1 cellular context compared by ENCODE assay signal in the genomic region with DNA sequence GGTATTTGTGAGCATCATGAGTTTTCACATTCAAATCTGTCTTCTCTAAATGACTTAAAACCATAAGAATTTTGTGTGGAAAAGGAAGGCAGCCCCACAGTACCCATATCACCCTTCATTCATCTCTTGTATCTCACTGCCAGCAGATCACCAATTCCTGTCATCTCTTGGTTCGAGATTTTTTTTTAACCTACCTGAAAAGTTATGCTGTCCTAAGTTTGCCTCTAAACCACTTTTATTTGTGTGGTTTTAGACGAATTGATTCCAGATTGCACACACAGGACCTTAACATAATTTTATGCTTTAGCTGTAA.
A peak's percentile ranks its signal among the peaks of the same experiment; 100 is the strongest.
TF ChIP-seq lines count a peak whose summit lies in the region.

No MANE protein-coding gene starts in this region.

TF ChIP-seq in HepG2, 621 proteins besides CTCF, POLR2A, EP300 and RAD21 (continues in another document):
- TF ChIP-seq, protein P1, sequence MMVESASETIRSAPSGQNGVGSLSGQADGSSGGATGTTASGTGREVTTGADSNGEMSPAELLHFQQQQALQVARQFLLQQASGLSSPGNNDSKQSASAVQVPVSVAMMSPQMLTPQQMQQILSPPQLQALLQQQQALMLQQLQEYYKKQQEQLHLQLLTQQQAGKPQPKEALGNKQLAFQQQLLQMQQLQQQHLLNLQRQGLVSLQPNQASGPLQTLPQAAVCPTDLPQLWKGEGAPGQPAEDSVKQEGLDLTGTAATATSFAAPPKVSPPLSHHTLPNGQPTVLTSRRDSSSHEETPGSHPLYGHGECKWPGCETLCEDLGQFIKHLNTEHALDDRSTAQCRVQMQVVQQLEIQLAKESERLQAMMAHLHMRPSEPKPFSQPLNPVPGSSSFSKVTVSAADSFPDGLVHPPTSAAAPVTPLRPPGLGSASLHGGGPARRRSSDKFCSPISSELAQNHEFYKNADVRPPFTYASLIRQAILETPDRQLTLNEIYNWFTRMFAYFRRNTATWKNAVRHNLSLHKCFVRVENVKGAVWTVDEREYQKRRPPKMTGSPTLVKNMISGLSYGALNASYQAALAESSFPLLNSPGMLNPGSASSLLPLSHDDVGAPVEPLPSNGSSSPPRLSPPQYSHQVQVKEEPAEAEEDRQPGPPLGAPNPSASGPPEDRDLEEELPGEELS (CRISPR knock-in tag; IDR thresholded peaks at IDR 0.05) = peak; percentile 4; the same call in 1 of the 2 replicates
- no peak for TF ChIP-seq CBFB (CRISPR knock-in tag; IDR thresholded peaks at IDR 0.05)
- 0 out of 2 replicates have a peak, but pooled peaks have one; percentile 16 for TF ChIP-seq GFI1 (CRISPR knock-in tag; IDR thresholded peaks at IDR 0.05; ENCODE audit: borderline replicate concordance)
- TF ChIP-seq, protein P2, sequence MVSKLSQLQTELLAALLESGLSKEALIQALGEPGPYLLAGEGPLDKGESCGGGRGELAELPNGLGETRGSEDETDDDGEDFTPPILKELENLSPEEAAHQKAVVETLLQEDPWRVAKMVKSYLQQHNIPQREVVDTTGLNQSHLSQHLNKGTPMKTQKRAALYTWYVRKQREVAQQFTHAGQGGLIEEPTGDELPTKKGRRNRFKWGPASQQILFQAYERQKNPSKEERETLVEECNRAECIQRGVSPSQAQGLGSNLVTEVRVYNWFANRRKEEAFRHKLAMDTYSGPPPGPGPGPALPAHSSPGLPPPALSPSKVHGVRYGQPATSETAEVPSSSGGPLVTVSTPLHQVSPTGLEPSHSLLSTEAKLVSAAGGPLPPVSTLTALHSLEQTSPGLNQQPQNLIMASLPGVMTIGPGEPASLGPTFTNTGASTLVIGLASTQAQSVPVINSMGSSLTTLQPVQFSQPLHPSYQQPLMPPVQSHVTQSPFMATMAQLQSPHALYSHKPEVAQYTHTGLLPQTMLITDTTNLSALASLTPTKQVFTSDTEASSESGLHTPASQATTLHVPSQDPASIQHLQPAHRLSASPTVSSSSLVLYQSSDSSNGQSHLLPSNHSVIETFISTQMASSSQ (IDR thresholded peaks at IDR 0.05; ENCODE audit: low read depth) = peak; percentile 76; the same call in 1 of the 2 replicates
- TF ChIP-seq, protein P2 (CRISPR knock-in tag; IDR thresholded peaks at IDR 0.05; ENCODE audit: borderline replicate concordance) = peak; percentile 8; the same call in 1 of the 2 replicates
- TF ChIP-seq, protein P3, sequence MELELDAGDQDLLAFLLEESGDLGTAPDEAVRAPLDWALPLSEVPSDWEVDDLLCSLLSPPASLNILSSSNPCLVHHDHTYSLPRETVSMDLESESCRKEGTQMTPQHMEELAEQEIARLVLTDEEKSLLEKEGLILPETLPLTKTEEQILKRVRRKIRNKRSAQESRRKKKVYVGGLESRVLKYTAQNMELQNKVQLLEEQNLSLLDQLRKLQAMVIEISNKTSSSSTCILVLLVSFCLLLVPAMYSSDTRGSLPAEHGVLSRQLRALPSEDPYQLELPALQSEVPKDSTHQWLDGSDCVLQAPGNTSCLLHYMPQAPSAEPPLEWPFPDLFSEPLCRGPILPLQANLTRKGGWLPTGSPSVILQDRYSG (CRISPR knock-in tag; IDR thresholded peaks at IDR 0.05) = no peak
- TF ChIP-seq, protein P4, sequence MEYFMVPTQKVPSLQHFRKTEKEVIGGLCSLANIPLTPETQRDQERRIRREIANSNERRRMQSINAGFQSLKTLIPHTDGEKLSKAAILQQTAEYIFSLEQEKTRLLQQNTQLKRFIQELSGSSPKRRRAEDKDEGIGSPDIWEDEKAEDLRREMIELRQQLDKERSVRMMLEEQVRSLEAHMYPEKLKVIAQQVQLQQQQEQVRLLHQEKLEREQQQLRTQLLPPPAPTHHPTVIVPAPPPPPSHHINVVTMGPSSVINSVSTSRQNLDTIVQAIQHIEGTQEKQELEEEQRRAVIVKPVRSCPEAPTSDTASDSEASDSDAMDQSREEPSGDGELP (IDR thresholded peaks at IDR 0.05; ENCODE audit: borderline replicate concordance, low read depth) = no peak
- TF ChIP-seq, protein P5, sequence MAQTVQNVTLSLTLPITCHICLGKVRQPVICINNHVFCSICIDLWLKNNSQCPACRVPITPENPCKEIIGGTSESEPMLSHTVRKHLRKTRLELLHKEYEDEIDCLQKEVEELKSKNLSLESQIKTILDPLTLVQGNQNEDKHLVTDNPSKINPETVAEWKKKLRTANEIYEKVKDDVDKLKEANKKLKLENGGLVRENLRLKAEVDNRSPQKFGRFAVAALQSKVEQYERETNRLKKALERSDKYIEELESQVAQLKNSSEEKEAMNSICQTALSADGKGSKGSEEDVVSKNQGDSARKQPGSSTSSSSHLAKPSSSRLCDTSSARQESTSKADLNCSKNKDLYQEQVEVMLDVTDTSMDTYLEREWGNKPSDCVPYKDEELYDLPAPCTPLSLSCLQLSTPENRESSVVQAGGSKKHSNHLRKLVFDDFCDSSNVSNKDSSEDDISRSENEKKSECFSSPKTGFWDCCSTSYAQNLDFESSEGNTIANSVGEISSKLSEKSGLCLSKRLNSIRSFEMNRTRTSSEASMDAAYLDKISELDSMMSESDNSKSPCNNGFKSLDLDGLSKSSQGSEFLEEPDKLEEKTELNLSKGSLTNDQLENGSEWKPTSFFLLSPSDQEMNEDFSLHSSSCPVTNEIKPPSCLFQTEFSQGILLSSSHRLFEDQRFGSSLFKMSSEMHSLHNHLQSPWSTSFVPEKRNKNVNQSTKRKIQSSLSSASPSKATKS (CRISPR knock-in tag; IDR thresholded peaks at IDR 0.05) = 0 out of 2 replicates have a peak, but pooled peaks have one; percentile 21
- TF ChIP-seq ASH2L (IDR thresholded peaks at IDR 0.05; ENCODE audit: insufficient read length, low read depth, low read length) = peak; percentile 54
- TF ChIP-seq, protein P6, sequence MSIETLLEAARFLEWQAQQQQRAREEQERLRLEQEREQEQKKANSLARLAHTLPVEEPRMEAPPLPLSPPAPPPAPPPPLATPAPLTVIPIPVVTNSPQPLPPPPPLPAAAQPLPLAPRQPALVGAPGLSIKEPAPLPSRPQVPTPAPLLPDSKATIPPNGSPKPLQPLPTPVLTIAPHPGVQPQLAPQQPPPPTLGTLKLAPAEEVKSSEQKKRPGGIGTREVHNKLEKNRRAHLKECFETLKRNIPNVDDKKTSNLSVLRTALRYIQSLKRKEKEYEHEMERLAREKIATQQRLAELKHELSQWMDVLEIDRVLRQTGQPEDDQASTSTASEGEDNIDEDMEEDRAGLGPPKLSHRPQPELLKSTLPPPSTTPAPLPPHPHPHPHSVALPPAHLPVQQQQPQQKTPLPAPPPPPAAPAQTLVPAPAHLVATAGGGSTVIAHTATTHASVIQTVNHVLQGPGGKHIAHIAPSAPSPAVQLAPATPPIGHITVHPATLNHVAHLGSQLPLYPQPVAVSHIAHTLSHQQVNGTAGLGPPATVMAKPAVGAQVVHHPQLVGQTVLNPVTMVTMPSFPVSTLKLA (IDR thresholded peaks at IDR 0.05) = no peak
- TF ChIP-seq ZNF296 (CRISPR knock-in tag; conservative IDR thresholded peaks at IDR 0.05) = no peak
- TF ChIP-seq, protein P7, sequence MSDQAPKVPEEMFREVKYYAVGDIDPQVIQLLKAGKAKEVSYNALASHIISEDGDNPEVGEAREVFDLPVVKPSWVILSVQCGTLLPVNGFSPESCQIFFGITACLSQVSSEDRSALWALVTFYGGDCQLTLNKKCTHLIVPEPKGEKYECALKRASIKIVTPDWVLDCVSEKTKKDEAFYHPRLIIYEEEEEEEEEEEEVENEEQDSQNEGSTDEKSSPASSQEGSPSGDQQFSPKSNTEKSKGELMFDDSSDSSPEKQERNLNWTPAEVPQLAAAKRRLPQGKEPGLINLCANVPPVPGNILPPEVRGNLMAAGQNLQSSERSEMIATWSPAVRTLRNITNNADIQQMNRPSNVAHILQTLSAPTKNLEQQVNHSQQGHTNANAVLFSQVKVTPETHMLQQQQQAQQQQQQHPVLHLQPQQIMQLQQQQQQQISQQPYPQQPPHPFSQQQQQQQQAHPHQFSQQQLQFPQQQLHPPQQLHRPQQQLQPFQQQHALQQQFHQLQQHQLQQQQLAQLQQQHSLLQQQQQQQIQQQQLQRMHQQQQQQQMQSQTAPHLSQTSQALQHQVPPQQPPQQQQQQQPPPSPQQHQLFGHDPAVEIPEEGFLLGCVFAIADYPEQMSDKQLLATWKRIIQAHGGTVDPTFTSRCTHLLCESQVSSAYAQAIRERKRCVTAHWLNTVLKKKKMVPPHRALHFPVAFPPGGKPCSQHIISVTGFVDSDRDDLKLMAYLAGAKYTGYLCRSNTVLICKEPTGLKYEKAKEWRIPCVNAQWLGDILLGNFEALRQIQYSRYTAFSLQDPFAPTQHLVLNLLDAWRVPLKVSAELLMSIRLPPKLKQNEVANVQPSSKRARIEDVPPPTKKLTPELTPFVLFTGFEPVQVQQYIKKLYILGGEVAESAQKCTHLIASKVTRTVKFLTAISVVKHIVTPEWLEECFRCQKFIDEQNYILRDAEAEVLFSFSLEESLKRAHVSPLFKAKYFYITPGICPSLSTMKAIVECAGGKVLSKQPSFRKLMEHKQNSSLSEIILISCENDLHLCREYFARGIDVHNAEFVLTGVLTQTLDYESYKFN (CRISPR knock-in tag; conservative IDR thresholded peaks at IDR 0.05) = 0 out of 2 replicates have a peak, but pooled peaks have one; percentile 10
- TF ChIP-seq CAMTA2 (CRISPR knock-in tag; IDR thresholded peaks at IDR 0.05; ENCODE audit: borderline replicate concordance) = no peak
- no peak for TF ChIP-seq ZNF205 (CRISPR knock-in tag; IDR thresholded peaks at IDR 0.05)
- TF ChIP-seq, protein P8, sequence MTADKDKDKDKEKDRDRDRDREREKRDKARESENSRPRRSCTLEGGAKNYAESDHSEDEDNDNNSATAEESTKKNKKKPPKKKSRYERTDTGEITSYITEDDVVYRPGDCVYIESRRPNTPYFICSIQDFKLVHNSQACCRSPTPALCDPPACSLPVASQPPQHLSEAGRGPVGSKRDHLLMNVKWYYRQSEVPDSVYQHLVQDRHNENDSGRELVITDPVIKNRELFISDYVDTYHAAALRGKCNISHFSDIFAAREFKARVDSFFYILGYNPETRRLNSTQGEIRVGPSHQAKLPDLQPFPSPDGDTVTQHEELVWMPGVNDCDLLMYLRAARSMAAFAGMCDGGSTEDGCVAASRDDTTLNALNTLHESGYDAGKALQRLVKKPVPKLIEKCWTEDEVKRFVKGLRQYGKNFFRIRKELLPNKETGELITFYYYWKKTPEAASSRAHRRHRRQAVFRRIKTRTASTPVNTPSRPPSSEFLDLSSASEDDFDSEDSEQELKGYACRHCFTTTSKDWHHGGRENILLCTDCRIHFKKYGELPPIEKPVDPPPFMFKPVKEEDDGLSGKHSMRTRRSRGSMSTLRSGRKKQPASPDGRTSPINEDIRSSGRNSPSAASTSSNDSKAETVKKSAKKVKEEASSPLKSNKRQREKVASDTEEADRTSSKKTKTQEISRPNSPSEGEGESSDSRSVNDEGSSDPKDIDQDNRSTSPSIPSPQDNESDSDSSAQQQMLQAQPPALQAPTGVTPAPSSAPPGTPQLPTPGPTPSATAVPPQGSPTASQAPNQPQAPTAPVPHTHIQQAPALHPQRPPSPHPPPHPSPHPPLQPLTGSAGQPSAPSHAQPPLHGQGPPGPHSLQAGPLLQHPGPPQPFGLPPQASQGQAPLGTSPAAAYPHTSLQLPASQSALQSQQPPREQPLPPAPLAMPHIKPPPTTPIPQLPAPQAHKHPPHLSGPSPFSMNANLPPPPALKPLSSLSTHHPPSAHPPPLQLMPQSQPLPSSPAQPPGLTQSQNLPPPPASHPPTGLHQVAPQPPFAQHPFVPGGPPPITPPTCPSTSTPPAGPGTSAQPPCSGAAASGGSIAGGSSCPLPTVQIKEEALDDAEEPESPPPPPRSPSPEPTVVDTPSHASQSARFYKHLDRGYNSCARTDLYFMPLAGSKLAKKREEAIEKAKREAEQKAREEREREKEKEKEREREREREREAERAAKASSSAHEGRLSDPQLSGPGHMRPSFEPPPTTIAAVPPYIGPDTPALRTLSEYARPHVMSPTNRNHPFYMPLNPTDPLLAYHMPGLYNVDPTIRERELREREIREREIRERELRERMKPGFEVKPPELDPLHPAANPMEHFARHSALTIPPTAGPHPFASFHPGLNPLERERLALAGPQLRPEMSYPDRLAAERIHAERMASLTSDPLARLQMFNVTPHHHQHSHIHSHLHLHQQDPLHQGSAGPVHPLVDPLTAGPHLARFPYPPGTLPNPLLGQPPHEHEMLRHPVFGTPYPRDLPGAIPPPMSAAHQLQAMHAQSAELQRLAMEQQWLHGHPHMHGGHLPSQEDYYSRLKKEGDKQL (CRISPR knock-in tag; IDR thresholded peaks at IDR 0.05; ENCODE audit: low read depth) = no peak
- TF ChIP-seq, protein P9, sequence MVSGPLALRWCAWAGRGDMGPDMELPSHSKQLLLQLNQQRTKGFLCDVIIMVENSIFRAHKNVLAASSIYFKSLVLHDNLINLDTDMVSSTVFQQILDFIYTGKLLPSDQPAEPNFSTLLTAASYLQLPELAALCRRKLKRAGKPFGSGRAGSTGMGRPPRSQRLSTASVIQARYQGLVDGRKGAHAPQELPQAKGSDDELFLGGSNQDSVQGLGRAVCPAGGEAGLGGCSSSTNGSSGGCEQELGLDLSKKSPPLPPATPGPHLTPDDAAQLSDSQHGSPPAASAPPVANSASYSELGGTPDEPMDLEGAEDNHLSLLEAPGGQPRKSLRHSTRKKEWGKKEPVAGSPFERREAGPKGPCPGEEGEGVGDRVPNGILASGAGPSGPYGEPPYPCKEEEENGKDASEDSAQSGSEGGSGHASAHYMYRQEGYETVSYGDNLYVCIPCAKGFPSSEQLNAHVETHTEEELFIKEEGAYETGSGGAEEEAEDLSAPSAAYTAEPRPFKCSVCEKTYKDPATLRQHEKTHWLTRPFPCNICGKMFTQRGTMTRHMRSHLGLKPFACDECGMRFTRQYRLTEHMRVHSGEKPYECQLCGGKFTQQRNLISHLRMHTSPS (CRISPR knock-in tag; IDR thresholded peaks at IDR 0.05; ENCODE audit: low read depth) = no peak
- TF ChIP-seq AGO2 (optimal IDR thresholded peaks at IDR 0.05; ENCODE audit: low read depth, low read length) = no peak
- TF ChIP-seq RBFOX2 (IDR thresholded peaks at IDR 0.05; ENCODE audit: low read depth, low read length) = 0 out of 2 replicates have a peak, but pooled peaks have one; percentile 19
- TF ChIP-seq, protein P10, sequence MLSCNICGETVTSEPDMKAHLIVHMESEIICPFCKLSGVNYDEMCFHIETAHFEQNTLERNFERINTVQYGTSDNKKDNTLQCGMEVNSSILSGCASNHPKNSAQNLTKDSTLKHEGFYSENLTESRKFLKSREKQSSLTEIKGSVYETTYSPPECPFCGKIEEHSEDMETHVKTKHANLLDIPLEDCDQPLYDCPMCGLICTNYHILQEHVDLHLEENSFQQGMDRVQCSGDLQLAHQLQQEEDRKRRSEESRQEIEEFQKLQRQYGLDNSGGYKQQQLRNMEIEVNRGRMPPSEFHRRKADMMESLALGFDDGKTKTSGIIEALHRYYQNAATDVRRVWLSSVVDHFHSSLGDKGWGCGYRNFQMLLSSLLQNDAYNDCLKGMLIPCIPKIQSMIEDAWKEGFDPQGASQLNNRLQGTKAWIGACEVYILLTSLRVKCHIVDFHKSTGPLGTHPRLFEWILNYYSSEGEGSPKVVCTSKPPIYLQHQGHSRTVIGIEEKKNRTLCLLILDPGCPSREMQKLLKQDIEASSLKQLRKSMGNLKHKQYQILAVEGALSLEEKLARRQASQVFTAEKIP (CRISPR knock-in tag; IDR thresholded peaks at IDR 0.05; ENCODE audit: borderline replicate concordance) = no peak
- TF ChIP-seq ARNT2 (CRISPR knock-in tag; IDR thresholded peaks at IDR 0.05; ENCODE audit: low read depth) = no peak
- TF ChIP-seq MZF1 (CRISPR knock-in tag; IDR thresholded peaks at IDR 0.05; ENCODE audit: borderline replicate concordance) = no peak
